ENCODE assay signal across 1 cellular context in the genomic region with DNA sequence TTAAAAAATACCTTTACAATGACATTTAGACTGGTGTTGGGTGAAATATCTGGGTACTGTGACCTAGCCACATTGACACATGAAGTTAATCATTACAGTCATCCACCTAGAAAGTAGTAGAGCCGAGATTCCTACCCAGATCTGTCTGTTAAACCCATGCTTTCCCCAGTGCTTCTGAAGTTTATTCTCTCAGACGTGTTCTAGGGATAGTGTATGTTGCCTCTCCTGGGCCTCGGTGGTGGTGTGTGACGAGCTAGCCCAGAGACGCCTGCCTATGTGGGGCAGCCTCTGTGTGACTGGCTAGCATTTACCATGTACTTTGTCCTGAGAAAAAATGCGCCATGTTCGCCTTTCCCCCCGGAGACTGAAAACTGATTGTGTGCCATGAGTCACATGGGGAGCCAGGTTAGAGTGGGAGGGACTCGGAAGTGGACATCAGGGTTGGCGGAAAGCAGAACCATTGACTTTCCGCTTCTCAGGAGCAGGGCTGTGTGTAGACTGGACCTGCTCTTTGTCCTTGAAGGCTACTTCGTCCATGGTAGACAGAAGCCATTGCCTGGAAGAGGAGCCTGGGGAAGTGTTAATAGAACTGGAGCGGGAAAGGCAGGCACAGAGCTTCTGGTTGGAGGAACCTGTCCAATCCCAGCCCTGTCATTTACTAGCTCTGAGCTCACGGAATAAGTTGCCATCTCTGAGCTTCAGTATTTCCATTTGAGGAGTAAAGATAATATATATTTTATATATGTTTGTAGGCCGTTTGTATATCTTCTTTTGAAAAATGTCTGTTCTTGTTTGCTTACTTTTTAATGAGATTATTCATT.
TF ChIP-seq lines count a peak whose summit lies in the region.

No MANE protein-coding gene starts in this region.

TF ChIP-seq in HepG2, 621 proteins besides CTCF, POLR2A, EP300 and RAD21 (continued from another document and continues in another):
- TF ChIP-seq ZNF609 (CRISPR knock-in tag; IDR thresholded peaks at IDR 0.05; ENCODE audit: borderline replicate concordance) = peak; percentile 67; the same call in 1 of the 2 replicates
- TF ChIP-seq MEIS1 (CRISPR knock-in tag; IDR thresholded peaks at IDR 0.05; ENCODE audit: borderline replicate concordance) = peak; percentile 92
- TF ChIP-seq ZNF24 (IDR thresholded peaks at IDR 0.05) = no peak; the same call in 1 of the 2 replicates
- peak; percentile 75 for TF ChIP-seq RBFOX2 (IDR thresholded peaks at IDR 0.05; ENCODE audit: low read depth, low read length)
- TF ChIP-seq ETV5 (CRISPR knock-in tag; IDR thresholded peaks at IDR 0.05; ENCODE audit: borderline replicate concordance) = peak; percentile 93
- TF ChIP-seq MXI1 (IDR thresholded peaks at IDR 0.05; ENCODE audit: borderline replicate concordance, low read depth, low read length) = peak; percentile 91; the same call in 2 of the 3 replicates
- TF ChIP-seq, protein P1, sequence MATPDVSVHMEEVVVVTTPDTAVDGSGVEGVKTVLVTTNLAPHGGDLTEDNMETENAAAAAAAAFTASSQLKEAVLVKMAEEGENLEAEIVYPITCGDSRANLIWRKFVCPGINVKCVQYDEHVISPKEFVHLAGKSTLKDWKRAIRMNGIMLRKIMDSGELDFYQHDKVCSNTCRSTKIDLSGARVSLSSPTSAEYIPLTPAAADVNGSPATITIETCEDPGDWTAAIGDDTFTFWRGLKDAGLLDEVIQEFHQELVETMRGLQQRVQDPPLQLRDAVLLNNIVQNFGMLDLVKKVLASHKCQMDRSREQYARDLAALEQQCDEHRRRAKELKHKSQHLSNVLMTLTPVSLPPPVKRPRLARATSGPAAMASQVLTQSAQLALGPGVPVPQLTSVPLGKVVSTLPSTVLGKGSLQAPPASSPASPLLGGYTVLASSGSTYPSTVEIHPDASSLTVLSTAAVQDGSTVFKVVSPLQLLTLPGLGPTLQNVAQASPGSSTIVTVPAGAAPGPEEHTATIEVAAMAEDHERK (CRISPR knock-in tag; IDR thresholded peaks at IDR 0.05; ENCODE audit: low read depth) = no peak
- 0 out of 2 replicates have a peak, but pooled peaks have one; percentile 30 for TF ChIP-seq ZBTB14 (CRISPR knock-in tag; IDR thresholded peaks at IDR 0.05)
- TF ChIP-seq CBX1 (IDR thresholded peaks at IDR 0.05; ENCODE audit: low read depth) = peak; percentile 94
- TF ChIP-seq ZNF256 (CRISPR knock-in tag; conservative IDR thresholded peaks at IDR 0.05) = peak; percentile 46; the same call in 1 of the 2 replicates
- TF ChIP-seq, protein P2, sequence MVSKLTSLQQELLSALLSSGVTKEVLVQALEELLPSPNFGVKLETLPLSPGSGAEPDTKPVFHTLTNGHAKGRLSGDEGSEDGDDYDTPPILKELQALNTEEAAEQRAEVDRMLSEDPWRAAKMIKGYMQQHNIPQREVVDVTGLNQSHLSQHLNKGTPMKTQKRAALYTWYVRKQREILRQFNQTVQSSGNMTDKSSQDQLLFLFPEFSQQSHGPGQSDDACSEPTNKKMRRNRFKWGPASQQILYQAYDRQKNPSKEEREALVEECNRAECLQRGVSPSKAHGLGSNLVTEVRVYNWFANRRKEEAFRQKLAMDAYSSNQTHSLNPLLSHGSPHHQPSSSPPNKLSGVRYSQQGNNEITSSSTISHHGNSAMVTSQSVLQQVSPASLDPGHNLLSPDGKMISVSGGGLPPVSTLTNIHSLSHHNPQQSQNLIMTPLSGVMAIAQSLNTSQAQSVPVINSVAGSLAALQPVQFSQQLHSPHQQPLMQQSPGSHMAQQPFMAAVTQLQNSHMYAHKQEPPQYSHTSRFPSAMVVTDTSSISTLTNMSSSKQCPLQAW (CRISPR knock-in tag; IDR thresholded peaks at IDR 0.05) = peak; percentile 84
- no peak for TF ChIP-seq NFE2L1 (CRISPR knock-in tag; IDR thresholded peaks at IDR 0.05; ENCODE audit: borderline replicate concordance)
- TF ChIP-seq CBFB (CRISPR knock-in tag; IDR thresholded peaks at IDR 0.05) = no peak
- TF ChIP-seq HIVEP1 (CRISPR knock-in tag; IDR thresholded peaks at IDR 0.05) = peak; percentile 82
- TF ChIP-seq ZC3H4 (CRISPR knock-in tag; IDR thresholded peaks at IDR 0.05; ENCODE audit: borderline replicate concordance) = peak; percentile 92
- no peak for TF ChIP-seq ZNF446 (CRISPR knock-in tag; IDR thresholded peaks at IDR 0.05)
- TF ChIP-seq ZNF841 (CRISPR knock-in tag; IDR thresholded peaks at IDR 0.05; ENCODE audit: borderline replicate concordance) = no peak
- TF ChIP-seq THAP9 (CRISPR knock-in tag; IDR thresholded peaks at IDR 0.05; ENCODE audit: borderline replicate concordance) = peak; percentile 84; the same call in 1 of the 2 replicates
- peak; percentile 51; the same call in 1 of the 2 replicates for TF ChIP-seq ZNF292 (CRISPR knock-in tag; IDR thresholded peaks at IDR 0.05; ENCODE audit: borderline replicate concordance, low read depth)
- peak; percentile 66 for TF ChIP-seq PHF20 (CRISPR knock-in tag; IDR thresholded peaks at IDR 0.05)
- TF ChIP-seq ZNF451 (CRISPR knock-in tag; IDR thresholded peaks at IDR 0.05) = peak; percentile 87
- TF ChIP-seq, protein P3, sequence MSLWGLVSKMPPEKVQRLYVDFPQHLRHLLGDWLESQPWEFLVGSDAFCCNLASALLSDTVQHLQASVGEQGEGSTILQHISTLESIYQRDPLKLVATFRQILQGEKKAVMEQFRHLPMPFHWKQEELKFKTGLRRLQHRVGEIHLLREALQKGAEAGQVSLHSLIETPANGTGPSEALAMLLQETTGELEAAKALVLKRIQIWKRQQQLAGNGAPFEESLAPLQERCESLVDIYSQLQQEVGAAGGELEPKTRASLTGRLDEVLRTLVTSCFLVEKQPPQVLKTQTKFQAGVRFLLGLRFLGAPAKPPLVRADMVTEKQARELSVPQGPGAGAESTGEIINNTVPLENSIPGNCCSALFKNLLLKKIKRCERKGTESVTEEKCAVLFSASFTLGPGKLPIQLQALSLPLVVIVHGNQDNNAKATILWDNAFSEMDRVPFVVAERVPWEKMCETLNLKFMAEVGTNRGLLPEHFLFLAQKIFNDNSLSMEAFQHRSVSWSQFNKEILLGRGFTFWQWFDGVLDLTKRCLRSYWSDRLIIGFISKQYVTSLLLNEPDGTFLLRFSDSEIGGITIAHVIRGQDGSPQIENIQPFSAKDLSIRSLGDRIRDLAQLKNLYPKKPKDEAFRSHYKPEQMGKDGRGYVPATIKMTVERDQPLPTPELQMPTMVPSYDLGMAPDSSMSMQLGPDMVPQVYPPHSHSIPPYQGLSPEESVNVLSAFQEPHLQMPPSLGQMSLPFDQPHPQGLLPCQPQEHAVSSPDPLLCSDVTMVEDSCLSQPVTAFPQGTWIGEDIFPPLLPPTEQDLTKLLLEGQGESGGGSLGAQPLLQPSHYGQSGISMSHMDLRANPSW (CRISPR knock-in tag; IDR thresholded peaks at IDR 0.05; ENCODE audit: borderline replicate concordance) = no peak; the same call in 1 of the 2 replicates
- no peak; the same call in 1 of the 2 replicates for TF ChIP-seq RARG (CRISPR knock-in tag; IDR thresholded peaks at IDR 0.05; ENCODE audit: low read depth)
- peak; percentile 69 for TF ChIP-seq ZKSCAN1 (IDR thresholded peaks at IDR 0.05; ENCODE audit: low read length)
- peak in 1 of 2 experiments; percentile 9; a peak in 1 of 4 replicates for TF ChIP-seq ATF4 (CRISPR knock-in tag; IDR thresholded peaks at IDR 0.05)
- TF ChIP-seq MEIS2 (CRISPR knock-in tag; IDR thresholded peaks at IDR 0.05) = peak; percentile 71; the same call in 1 of the 2 replicates
- peak; percentile 91 for TF ChIP-seq PHF21A (CRISPR knock-in tag; IDR thresholded peaks at IDR 0.05)
- peak; percentile 46 for TF ChIP-seq TBX2 (CRISPR knock-in tag; IDR thresholded peaks at IDR 0.05; ENCODE audit: borderline replicate concordance)
- no peak for TF ChIP-seq ZNF326 (CRISPR knock-in tag; IDR thresholded peaks at IDR 0.05; ENCODE audit: borderline replicate concordance)
- peak; percentile 1; the same call in 1 of the 2 replicates for TF ChIP-seq ARNT2 (CRISPR knock-in tag; IDR thresholded peaks at IDR 0.05; ENCODE audit: low read depth)
- no peak for TF ChIP-seq SMARCC2 (IDR thresholded peaks at IDR 0.05)
- TF ChIP-seq ZNF761 (CRISPR knock-in tag; conservative IDR thresholded peaks at IDR 0.05) = peak; percentile 91; the same call in 1 of the 2 replicates
- peak; percentile 80 for TF ChIP-seq KAT8 (CRISPR knock-in tag; IDR thresholded peaks at IDR 0.05)
- TF ChIP-seq E2F1 (CRISPR knock-in tag; IDR thresholded peaks at IDR 0.05) = 0 out of 2 replicates have a peak, but pooled peaks have one; percentile 74
- no peak for TF ChIP-seq SRSF4 (IDR thresholded peaks at IDR 0.05; ENCODE audit: low read depth, low read length, poor library complexity, severe bottlenecking)
- TF ChIP-seq IRX3 (CRISPR knock-in tag; IDR thresholded peaks at IDR 0.05; ENCODE audit: borderline replicate concordance, low read depth) = peak; percentile 23; the same call in 1 of the 2 replicates
- TF ChIP-seq ZNF792 (CRISPR knock-in tag; IDR thresholded peaks at IDR 0.05) = peak; percentile 82
